In the genomic region with DNA sequence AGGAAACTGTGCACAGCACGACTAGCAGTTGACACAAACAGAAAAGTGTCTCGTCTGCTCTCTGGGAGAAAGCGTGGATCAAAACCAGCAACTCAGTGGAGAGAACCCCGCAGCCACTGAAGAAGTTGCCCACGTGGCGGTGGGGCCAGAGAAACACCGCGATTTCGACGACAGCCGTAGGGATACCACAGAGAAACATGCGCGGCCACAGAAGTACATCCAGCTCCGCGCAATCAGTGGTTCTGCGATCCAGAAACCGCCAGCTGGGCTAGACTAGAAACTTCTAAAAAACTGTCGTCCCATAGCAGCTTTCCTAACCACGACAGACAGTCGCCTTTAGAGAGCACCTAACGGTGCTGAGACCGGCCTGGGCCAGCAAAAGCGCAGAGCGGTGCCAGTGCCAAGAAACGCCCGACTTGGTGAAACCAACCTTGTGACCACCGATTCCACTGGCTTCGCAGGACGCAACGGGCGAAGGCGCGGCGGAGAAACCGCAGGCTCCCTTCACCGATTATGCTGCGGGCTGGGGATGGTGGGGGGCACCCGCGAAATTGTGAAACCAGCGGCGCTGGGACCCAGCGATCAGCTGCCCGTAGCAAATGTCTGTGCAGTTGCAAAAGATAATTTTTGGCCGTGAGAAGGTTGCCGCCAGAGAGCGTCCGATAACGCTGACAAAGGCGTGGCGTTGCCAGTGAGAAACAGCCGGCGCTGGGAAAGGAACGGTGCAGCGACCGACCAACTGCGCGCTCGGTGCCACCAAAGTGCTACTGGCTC, we compare ENCODE assay signal across 1 cellular context.
TF ChIP-seq lines count a peak whose summit lies in the region.

No MANE protein-coding gene starts in this region.

TF ChIP-seq in K562, 482 proteins besides CTCF, POLR2A, EP300 and RAD21 (continued from another document and continues in another):
- TF ChIP-seq, protein P1, sequence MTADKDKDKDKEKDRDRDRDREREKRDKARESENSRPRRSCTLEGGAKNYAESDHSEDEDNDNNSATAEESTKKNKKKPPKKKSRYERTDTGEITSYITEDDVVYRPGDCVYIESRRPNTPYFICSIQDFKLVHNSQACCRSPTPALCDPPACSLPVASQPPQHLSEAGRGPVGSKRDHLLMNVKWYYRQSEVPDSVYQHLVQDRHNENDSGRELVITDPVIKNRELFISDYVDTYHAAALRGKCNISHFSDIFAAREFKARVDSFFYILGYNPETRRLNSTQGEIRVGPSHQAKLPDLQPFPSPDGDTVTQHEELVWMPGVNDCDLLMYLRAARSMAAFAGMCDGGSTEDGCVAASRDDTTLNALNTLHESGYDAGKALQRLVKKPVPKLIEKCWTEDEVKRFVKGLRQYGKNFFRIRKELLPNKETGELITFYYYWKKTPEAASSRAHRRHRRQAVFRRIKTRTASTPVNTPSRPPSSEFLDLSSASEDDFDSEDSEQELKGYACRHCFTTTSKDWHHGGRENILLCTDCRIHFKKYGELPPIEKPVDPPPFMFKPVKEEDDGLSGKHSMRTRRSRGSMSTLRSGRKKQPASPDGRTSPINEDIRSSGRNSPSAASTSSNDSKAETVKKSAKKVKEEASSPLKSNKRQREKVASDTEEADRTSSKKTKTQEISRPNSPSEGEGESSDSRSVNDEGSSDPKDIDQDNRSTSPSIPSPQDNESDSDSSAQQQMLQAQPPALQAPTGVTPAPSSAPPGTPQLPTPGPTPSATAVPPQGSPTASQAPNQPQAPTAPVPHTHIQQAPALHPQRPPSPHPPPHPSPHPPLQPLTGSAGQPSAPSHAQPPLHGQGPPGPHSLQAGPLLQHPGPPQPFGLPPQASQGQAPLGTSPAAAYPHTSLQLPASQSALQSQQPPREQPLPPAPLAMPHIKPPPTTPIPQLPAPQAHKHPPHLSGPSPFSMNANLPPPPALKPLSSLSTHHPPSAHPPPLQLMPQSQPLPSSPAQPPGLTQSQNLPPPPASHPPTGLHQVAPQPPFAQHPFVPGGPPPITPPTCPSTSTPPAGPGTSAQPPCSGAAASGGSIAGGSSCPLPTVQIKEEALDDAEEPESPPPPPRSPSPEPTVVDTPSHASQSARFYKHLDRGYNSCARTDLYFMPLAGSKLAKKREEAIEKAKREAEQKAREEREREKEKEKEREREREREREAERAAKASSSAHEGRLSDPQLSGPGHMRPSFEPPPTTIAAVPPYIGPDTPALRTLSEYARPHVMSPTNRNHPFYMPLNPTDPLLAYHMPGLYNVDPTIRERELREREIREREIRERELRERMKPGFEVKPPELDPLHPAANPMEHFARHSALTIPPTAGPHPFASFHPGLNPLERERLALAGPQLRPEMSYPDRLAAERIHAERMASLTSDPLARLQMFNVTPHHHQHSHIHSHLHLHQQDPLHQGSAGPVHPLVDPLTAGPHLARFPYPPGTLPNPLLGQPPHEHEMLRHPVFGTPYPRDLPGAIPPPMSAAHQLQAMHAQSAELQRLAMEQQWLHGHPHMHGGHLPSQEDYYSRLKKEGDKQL (CRISPR knock-in tag; IDR thresholded peaks at IDR 0.05; ENCODE audit: borderline replicate concordance) = peak; percentile 86; the same call in 1 of the 2 replicates
- TF ChIP-seq ERF (CRISPR knock-in tag; IDR thresholded peaks at IDR 0.05) = no peak
- no peak for TF ChIP-seq ZNF408 (CRISPR knock-in tag; IDR thresholded peaks at IDR 0.05; ENCODE audit: low read depth)
- peak; percentile 62 for TF ChIP-seq ARID4B (CRISPR knock-in tag; IDR thresholded peaks at IDR 0.05)
- peak; percentile 52; the same call in 1 of the 2 replicates for TF ChIP-seq NCOA1 (IDR thresholded peaks at IDR 0.05; ENCODE audit: low read depth)
- TF ChIP-seq XRCC4 (IDR thresholded peaks at IDR 0.05; ENCODE audit: extremely low read depth, insufficient read depth, insufficient read length) = no peak
- TF ChIP-seq BCL6 (CRISPR knock-in tag; IDR thresholded peaks at IDR 0.05) = 0 out of 2 replicates have a peak, but pooled peaks have one; percentile 14
- peak; percentile 87 for TF ChIP-seq ZKSCAN1 (IDR thresholded peaks at IDR 0.05; ENCODE audit: low read depth, low read length)
- TF ChIP-seq CC2D1A (IDR thresholded peaks at IDR 0.05) = peak; percentile 85; the same call in 1 of the 2 replicates
- no peak for TF ChIP-seq ELF4 (CRISPR knock-in tag; IDR thresholded peaks at IDR 0.05)
- TF ChIP-seq CUX1 (CRISPR knock-in tag; IDR thresholded peaks at IDR 0.05) = peak; percentile 73; the same call in 1 of the 2 replicates
- TF ChIP-seq SP1 (CRISPR knock-in tag; IDR thresholded peaks at IDR 0.05) = peak; percentile 56; the same call in 1 of the 2 replicates
- TF ChIP-seq, protein P2, sequence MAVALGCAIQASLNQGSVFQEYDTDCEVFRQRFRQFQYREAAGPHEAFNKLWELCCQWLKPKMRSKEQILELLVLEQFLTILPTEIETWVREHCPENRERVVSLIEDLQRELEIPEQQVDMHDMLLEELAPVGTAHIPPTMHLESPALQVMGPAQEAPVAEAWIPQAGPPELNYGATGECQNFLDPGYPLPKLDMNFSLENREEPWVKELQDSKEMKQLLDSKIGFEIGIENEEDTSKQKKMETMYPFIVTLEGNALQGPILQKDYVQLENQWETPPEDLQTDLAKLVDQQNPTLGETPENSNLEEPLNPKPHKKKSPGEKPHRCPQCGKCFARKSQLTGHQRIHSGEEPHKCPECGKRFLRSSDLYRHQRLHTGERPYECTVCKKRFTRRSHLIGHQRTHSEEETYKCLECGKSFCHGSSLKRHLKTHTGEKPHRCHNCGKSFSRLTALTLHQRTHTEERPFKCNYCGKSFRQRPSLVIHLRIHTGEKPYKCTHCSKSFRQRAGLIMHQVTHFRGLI (CRISPR knock-in tag; IDR thresholded peaks at IDR 0.05) = no peak
- TF ChIP-seq, protein P3, sequence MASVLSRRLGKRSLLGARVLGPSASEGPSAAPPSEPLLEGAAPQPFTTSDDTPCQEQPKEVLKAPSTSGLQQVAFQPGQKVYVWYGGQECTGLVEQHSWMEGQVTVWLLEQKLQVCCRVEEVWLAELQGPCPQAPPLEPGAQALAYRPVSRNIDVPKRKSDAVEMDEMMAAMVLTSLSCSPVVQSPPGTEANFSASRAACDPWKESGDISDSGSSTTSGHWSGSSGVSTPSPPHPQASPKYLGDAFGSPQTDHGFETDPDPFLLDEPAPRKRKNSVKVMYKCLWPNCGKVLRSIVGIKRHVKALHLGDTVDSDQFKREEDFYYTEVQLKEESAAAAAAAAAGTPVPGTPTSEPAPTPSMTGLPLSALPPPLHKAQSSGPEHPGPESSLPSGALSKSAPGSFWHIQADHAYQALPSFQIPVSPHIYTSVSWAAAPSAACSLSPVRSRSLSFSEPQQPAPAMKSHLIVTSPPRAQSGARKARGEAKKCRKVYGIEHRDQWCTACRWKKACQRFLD (CRISPR knock-in tag; IDR thresholded peaks at IDR 0.05) = no peak; the same call in none of the 2 replicates
- no peak for TF ChIP-seq ZNF436 (CRISPR knock-in tag; IDR thresholded peaks at IDR 0.05)
- TF ChIP-seq CHD2 (IDR thresholded peaks at IDR 0.05; ENCODE audit: low read depth, low read length) = 0 out of 2 replicates have a peak, but pooled peaks have one; percentile 10
- TF ChIP-seq BDP1 (IDR thresholded peaks at IDR 0.05; ENCODE audit: insufficient read depth, insufficient read length) = no peak
- 0 out of 2 replicates have a peak, but pooled peaks have one; percentile 41 for TF ChIP-seq TCFL5 (CRISPR knock-in tag; conservative IDR thresholded peaks at IDR 0.05)
- no peak for TF ChIP-seq HDAC6 (IDR thresholded peaks at IDR 0.05; ENCODE audit: low read depth, low read length)
- no peak for TF ChIP-seq POU5F1 (IDR thresholded peaks at IDR 0.05; ENCODE audit: borderline replicate concordance, low read depth, low read length, partially characterized antibody)
- TF ChIP-seq FOXM1 (IDR thresholded peaks at IDR 0.05; ENCODE audit: low read depth) = peak; percentile 67; the same call in 1 of the 2 replicates
- no peak for TF ChIP-seq FOXM1 (CRISPR knock-in tag; IDR thresholded peaks at IDR 0.05; ENCODE audit: low read depth)
- no peak for TF ChIP-seq MCM5 (IDR thresholded peaks at IDR 0.05; ENCODE audit: low read depth)
- 0 out of 2 replicates have a peak, but pooled peaks have one; percentile 51 for TF ChIP-seq STAG1 (CRISPR knock-in tag; IDR thresholded peaks at IDR 0.05; ENCODE audit: borderline replicate concordance)
- TF ChIP-seq HSF4 (CRISPR knock-in tag; IDR thresholded peaks at IDR 0.05; ENCODE audit: borderline replicate concordance) = no peak
- peak; percentile 8; the same call in 1 of the 2 replicates for TF ChIP-seq PTBP1 (IDR thresholded peaks at IDR 0.05; ENCODE audit: low read depth, low read length)
- TF ChIP-seq ZNF707 (CRISPR knock-in tag; conservative IDR thresholded peaks at IDR 0.05) = no peak
- no peak for TF ChIP-seq DDX20 (tag; IDR thresholded peaks at IDR 0.05; ENCODE audit: low read depth)
- peak in 1 of 2 experiments; percentile 48; a peak in 2 of 4 replicates for TF ChIP-seq ARNT (IDR thresholded peaks at IDR 0.05)
- 0 out of 2 replicates have a peak, but pooled peaks have one; percentile 14 for TF ChIP-seq HIVEP1 (CRISPR knock-in tag; IDR thresholded peaks at IDR 0.05)
- TF ChIP-seq TRIM28 (IDR thresholded peaks at IDR 0.05) = no peak
- TF ChIP-seq ZBTB2 (IDR thresholded peaks at IDR 0.05) = peak; percentile 5; the same call in 1 of the 2 replicates
